In genomic region chr17:35119370-35120185, GRCh38 we compare ENCODE assay signal across 8 cellular contexts. TPM values are rescaled to one million over a fixed set of nuclear protein-coding genes. Genes with fewer than 3 reads are reported as not detected.
DNase-seq lines count a peak whose midpoint lies in the region; ATAC-seq, FAIRE-seq and TF ChIP-seq lines count a peak whose summit lies in the region.

Gene RAD51D (minus strand): TSS chr17:35119860. CDS start chr17:35119613, 247 bp downstream.

- H3K27ac ChIP-seq in KOPT-K1 (ENCODE audit: low read depth, low read length, poor library complexity, severe bottlenecking) (peak within 1 kb of the TSS; percentile 88), fibroblast of lung (ENCODE audit: insufficient read depth, low read length) (peak within 1 kb of the TSS; percentile 60)

- no peaks in the 10 kb centered on the region for H4K20me1 ChIP-seq in fibroblast of lung (ENCODE audit: control insufficient read depth, extremely low read depth, insufficient read depth, low read length)

- H3K9ac ChIP-seq in fibroblast of lung (ENCODE audit: insufficient read depth, low read length), result peak within 1 kb of the TSS; percentile 75

- FAIRE-seq in RCC 7860 (lab: Jason Lieb, UNC), result no peak

- peak within 1 kb of the TSS; percentile 82 to 96 (median 94) for H3K4me3 Mint-ChIP-seq in naive B cell
- H3K4me3 Mint-ChIP-seq in stimulated activated memory B cell treated with anti-CD40 and anti-IgM and Interleukin-4, amounts not matched to agents 10 μg/mL and 1 μg/mL and 100 μg/mL, for 72 hours, result peak within 1 kb of the TSS; percentile 97

- DNase-seq in DMS 273 (lab: John Stamatoyannopoulos, UW; ENCODE audit: unreplicated experiment), result peak; percentile 91
- peak; percentile 55 for DNase-seq in RCC 7860 (ENCODE audit: low spot score)
- peak; percentile 70 for DNase-seq in activated T-helper 1 cell treated with Interleukin-2 at 50 U/mL for 16 hours (ENCODE audit: low read depth)
- peak; percentile 57 to 60 for DNase-seq in fibroblast of lung (ENCODE audit: low read depth in 2 of 2)
- peak; percentile 84 for DNase-seq in naive B cell

- H3K36me3 Mint-ChIP-seq in naive B cell, result no peaks in the 10 kb centered on the region
- H3K36me3 Mint-ChIP-seq in stimulated activated memory B cell treated with anti-CD40 and anti-IgM and Interleukin-4, amounts not matched to agents 10 μg/mL and 1 μg/mL and 100 μg/mL, for 72 hours, result peaks cover 16% of the 10 kb centered on the region

- H3K9me3 Mint-ChIP-seq in naive B cell, result no peaks in the 10 kb centered on the region
- no peaks in the 10 kb centered on the region for H3K9me3 Mint-ChIP-seq in stimulated activated memory B cell treated with anti-CD40 and anti-IgM and Interleukin-4, amounts not matched to agents 10 μg/mL and 1 μg/mL and 100 μg/mL, for 72 hours

- peaks cover 2% of the 10 kb centered on the region for H3K4me1 ChIP-seq in fibroblast of lung (ENCODE audit: control insufficient read depth, extremely low read depth, insufficient read depth, low read length)

- peaks cover 9% of the 10 kb centered on the region for H3K79me2 ChIP-seq in fibroblast of lung (ENCODE audit: control insufficient read depth, insufficient read depth, low read length)

- peak within 1 kb of the TSS; percentile 87 for H2AFZ ChIP-seq in fibroblast of lung (ENCODE audit: low read length)

- H3K27me3 Mint-ChIP-seq in naive B cell, result no peaks in the 10 kb centered on the region
- no peaks in the 10 kb centered on the region for H3K27me3 Mint-ChIP-seq in stimulated activated memory B cell treated with anti-CD40 and anti-IgM and Interleukin-4, amounts not matched to agents 10 μg/mL and 1 μg/mL and 100 μg/mL, for 72 hours

- H3K9me3 ChIP-seq in KOPT-K1 (ENCODE audit: insufficient read depth, low read length, poor library complexity, severe bottlenecking), result no peaks in the 10 kb centered on the region
- no peaks in the 10 kb centered on the region for H3K9me3 ChIP-seq in fibroblast of lung (ENCODE audit: control insufficient read depth, insufficient read depth, low read depth, low read length)

- peak; percentile 75 for ATAC-seq in GM21619 (IDR thresholded peaks at IDR 0.05; ENCODE audit: unreplicated experiment)
- peak; percentile 90 to 92 for ATAC-seq in naive B cell (ENCODE audit: low read depth in 2 of 2)
- ATAC-seq in stimulated activated memory B cell treated with anti-CD40 and anti-IgM and Interleukin-4, amounts not matched to agents 10 μg/mL and 1 μg/mL and 100 μg/mL, for 72 hours, result peak; percentile 96

- H3K27ac Mint-ChIP-seq in naive B cell, result peak within 1 kb of the TSS; percentile 87 to 98 (median 96)
- peak within 1 kb of the TSS; percentile 92 for H3K27ac Mint-ChIP-seq in stimulated activated memory B cell treated with anti-CD40 and anti-IgM and Interleukin-4, amounts not matched to agents 10 μg/mL and 1 μg/mL and 100 μg/mL, for 72 hours

- TF ChIP-seq CTCF in fibroblast of lung (conservative IDR thresholded peaks at IDR 0.05 in 1 of 2, IDR thresholded peaks at IDR 0.05 in 1 of 2; ENCODE audit: low read depth in 1 of 2, low read length in 2 of 2), result peak; percentile 56 to 79

- H3K4me1 Mint-ChIP-seq in naive B cell, result peaks cover 23 to 37% (median 30%) of the 10 kb centered on the region in 3 donors
- H3K4me1 Mint-ChIP-seq in stimulated activated memory B cell treated with anti-CD40 and anti-IgM and Interleukin-4, amounts not matched to agents 10 μg/mL and 1 μg/mL and 100 μg/mL, for 72 hours, result peaks cover 37% of the 10 kb centered on the region

- H3K27me3 ChIP-seq in fibroblast of lung (ENCODE audit: control insufficient read depth, insufficient read depth, low read length), result no peaks in the 10 kb centered on the region

- H3K4me3 ChIP-seq in fibroblast of lung (replicated peaks in 1 of 4; ENCODE audit: control extremely low read depth in 1 of 4, insufficient read depth in 1 of 4, low read depth in 3 of 4, low read length in 4 of 4), result peak within 1 kb of the TSS; percentile 69 to 93 (median 76)

- peaks cover 19% of the 10 kb centered on the region; the same call in 1 of the 2 replicates for H3K36me3 ChIP-seq in KOPT-K1 (ENCODE audit: insufficient read depth, low read length)
- no peaks in the 10 kb centered on the region for H3K36me3 ChIP-seq in fibroblast of lung (ENCODE audit: control insufficient read depth, insufficient read depth, low read length)

- H3K4me2 ChIP-seq in fibroblast of lung (ENCODE audit: extremely low read depth, insufficient read depth, low read length), result peak within 1 kb of the TSS; percentile 93

RNA-seq across cellular contexts. Expression of gene RAD51D, which starts in this region (rescaled TPM):
- total RNA-seq in fibroblast of lung, result 9.8 and 12.6 TPM in 2 replicates
- polyA plus RNA-seq in fibroblast of lung (15.1 and 15.6 TPM in 2 replicates), naive B cell (ENCODE audit: low read depth in 6 of 6) (10 to 100 TPM in 3 of 6 donors, 1 to 10 TPM in 3; 9.0 to 17.0 (median 11.6) TPM)
- 12.3 and 13.9 TPM in 2 replicates for polyA plus RNA-seq in fibroblast of lung (2012)
- 18.7 and 24.6 TPM in 2 replicates for polyA minus RNA-seq in fibroblast of lung (ENCODE audit: low replicate concordance)

Comparison
In these comparisons a context has a peak if more than half of its experiments do, and no peak if none do; other contexts are left out.
1. Peak in every context shown above with its lines: DNase-seq, ATAC-seq, H3K4me3 ChIP-seq and H3K27ac ChIP-seq.